8 cellular contexts compared by ENCODE assay signal in the genomic region with DNA sequence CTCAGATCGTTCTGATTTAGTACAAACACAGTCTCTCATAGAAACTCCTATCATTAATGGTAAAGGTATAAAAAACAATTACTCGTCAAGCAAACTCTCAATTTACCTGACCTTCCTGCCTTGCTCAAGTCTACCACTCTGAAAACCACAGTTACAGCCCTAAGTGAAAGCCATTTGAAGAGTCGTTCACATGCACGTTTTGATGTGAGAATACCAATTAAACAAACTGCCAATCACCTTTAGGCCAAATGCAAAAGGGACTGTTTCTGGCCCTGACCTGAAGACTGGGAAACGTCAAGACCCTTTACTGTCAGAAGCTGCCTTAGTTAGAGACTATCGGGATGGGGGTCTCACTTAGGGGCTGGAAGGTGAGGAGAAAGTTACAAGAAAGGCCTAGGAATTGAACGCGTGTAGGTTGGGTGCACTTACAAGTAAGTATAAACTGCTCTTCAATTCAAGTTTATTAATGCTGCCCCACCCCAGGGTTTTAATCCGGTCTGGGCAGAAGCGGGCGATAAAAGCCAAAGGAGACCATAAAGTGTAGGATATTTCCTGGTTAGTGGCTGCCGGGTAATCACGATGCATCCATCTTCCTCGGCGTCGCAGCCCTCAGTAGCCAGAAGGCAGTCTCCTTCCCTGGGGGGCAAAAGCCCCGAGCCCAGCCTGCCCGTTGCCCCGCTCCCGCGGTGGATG. TPM values are rescaled to one million over a fixed set of nuclear protein-coding genes. Genes with fewer than 3 reads are reported as not detected.
DNase-seq lines count a peak whose midpoint lies in the region; ATAC-seq and TF ChIP-seq lines count a peak whose summit lies in the region.

No MANE protein-coding gene starts in this region.

- no CpG with 5 or more reads among the region's 21 CpGs for WGBS in mesendoderm (ENCODE audit: extremely low coverage, insufficient coverage, low lambda C conversion rate)

- peak overlapping the region; percentile 78 for H3K18ac ChIP-seq in mesendoderm (ENCODE audit: low read length)

- H3K56ac ChIP-seq in mesendoderm (ENCODE audit: low read length), result peak overlapping the region; percentile 92

- TF ChIP-seq CTCF in Peyer's patch (IDR thresholded peaks at IDR 0.05) (no peak), vagina (IDR thresholded peaks at IDR 0.05) (no peak)

- H2BK120ac ChIP-seq in mesendoderm (ENCODE audit: low read depth, low read length), result peak overlapping the region; percentile 30

- H3K9me3 ChIP-seq in BLaER1 (no peaks in the 10 kb centered on the region; the same call in 1 of the 2 replicates), Peyer's patch (no peaks in the 10 kb centered on the region), vagina (no peaks in the 10 kb centered on the region)

- no peak overlapping the region for H3K23ac ChIP-seq in mesendoderm (ENCODE audit: low read length)

- DNase-seq in Peyer's patch (peak in 1 of 3 donors; percentile 76), mesendoderm (no peak), vagina (ENCODE audit: extremely low spot score in 2 of 2) (no peak), inferior parietal cortex (ENCODE audit: extremely low spot score) (no peak), NCI-H1436 (lab: John Stamatoyannopoulos, UW) (no peak)

- H3K4me1 ChIP-seq in BLaER1 (peaks cover 74% of the 10 kb centered on the region), Peyer's patch (peaks cover 0 to 64% (median 7%) of the 10 kb centered on the region in 4 donors), mesendoderm (ENCODE audit: control insufficient read depth, low read depth, low read length) (no peaks in the 10 kb centered on the region), vagina (peaks cover 64% of the 10 kb centered on the region)

- ATAC-seq in GM21529 (IDR thresholded peaks at IDR 0.05; ENCODE audit: unreplicated experiment), result peak; percentile 18

- peaks cover 47% of the 10 kb centered on the region for H3K79me2 ChIP-seq in mesendoderm (ENCODE audit: control insufficient read depth, insufficient read depth, low read length)

- H4K20me1 ChIP-seq in BLaER1, result peaks cover 57% of the 10 kb centered on the region

- intact Hi-C loops in vagina (cut with DNase I), result no loop called here

- no peak overlapping the region for H2AK5ac ChIP-seq in mesendoderm (ENCODE audit: low read length)

- H3K4me2 ChIP-seq in BLaER1 (peak overlapping the region; percentile 94), mesendoderm (ENCODE audit: low read length) (peak overlapping the region; percentile 98)

- H3K27me3 ChIP-seq in BLaER1, result no peaks in the 10 kb centered on the region
- no peaks in the 10 kb centered on the region for H3K27me3 ChIP-seq in Peyer's patch
- H3K27me3 ChIP-seq in mesendoderm (ENCODE audit: insufficient read depth, low read length, poor library complexity), result no peaks in the 10 kb centered on the region
- no peaks in the 10 kb centered on the region for H3K27me3 ChIP-seq in vagina

- no peak overlapping the region for H2BK5ac ChIP-seq in mesendoderm (ENCODE audit: low read length)

- TF ChIP-seq POLR2A in Peyer's patch (IDR thresholded peaks at IDR 0.05), result peak; percentile 57 to 68
- TF ChIP-seq POLR2A in vagina (IDR thresholded peaks at IDR 0.05), result no peak

- H3K4me3 ChIP-seq in BLaER1, result peak overlapping the region; percentile 81
- H3K4me3 ChIP-seq in Peyer's patch, result peak overlapping the region; percentile 69 to 99 (median 96)
- peak overlapping the region; percentile 84 for H3K4me3 ChIP-seq in mesendoderm (ENCODE audit: low read length)
- peak overlapping the region; percentile 85 to 98 for H3K4me3 ChIP-seq in vagina

- peak overlapping the region; percentile 99 for H3K27ac ChIP-seq in BLaER1
- H3K27ac ChIP-seq in Peyer's patch, result peak overlapping the region; percentile 98 to 100 (median 99)
- H3K27ac ChIP-seq in cingulate gyrus (ENCODE audit: low read depth, low read length), result peak overlapping the region; percentile 32
- peak overlapping the region; percentile 92 for H3K27ac ChIP-seq in mesendoderm (ENCODE audit: low read depth, low read length)
- peak overlapping the region; percentile 95 for H3K27ac ChIP-seq in vagina

- H3K4ac ChIP-seq in mesendoderm (ENCODE audit: low read depth, low read length), result peak overlapping the region; percentile 77

- no peaks in the 10 kb centered on the region for H3K79me1 ChIP-seq in mesendoderm (ENCODE audit: low read length)

- no peak overlapping the region for H4K5ac ChIP-seq in mesendoderm (ENCODE audit: low read length)

- H3K9ac ChIP-seq in BLaER1 (peak overlapping the region; percentile 98), mesendoderm (ENCODE audit: low read length) (peak overlapping the region; percentile 96)

- H2BK15ac ChIP-seq in mesendoderm (replicated peaks; ENCODE audit: low read depth), result no peak overlapping the region

- no peak overlapping the region for H4K8ac ChIP-seq in mesendoderm (ENCODE audit: low read depth, low read length)

- peaks cover 22% of the 10 kb centered on the region; the same call in 1 of the 2 replicates for H3K36me3 ChIP-seq in BLaER1
- H3K36me3 ChIP-seq in Peyer's patch, result no peaks in the 10 kb centered on the region
- no peaks in the 10 kb centered on the region for H3K36me3 ChIP-seq in mesendoderm (ENCODE audit: control insufficient read depth, insufficient read depth, low read length)
- no peaks in the 10 kb centered on the region for H3K36me3 ChIP-seq in vagina

RNA-seq across cellular contexts. Expression of a gene that starts 0.9 kb away (rescaled TPM):
- total RNA-seq in Peyer's patch (100 to 1,000 TPM in 2 of 4 donors, 10 to 100 TPM in 2; 64.4 to 129 (median 95.8) TPM), vagina (58.4 TPM)
- 54.1 TPM for polyA plus RNA-seq in mesendoderm (2013, experiment 1 of 2)
- 50.4 TPM for polyA plus RNA-seq in mesendoderm (2013, experiment 2 of 2)

Comparison
In these comparisons a context has a peak if more than half of its experiments do, and no peak if none do; other contexts are left out.
1. H3K27ac ChIP-seq: peak in every context shown above with its lines; median percentile 99 in BLaER1; 99 in Peyer's patch; 95 in vagina; 92 in mesendoderm; 32 in cingulate gyrus.
2. POLR2A ChIP-seq: peak in Peyer's patch (2 of 2); none in vagina (0 of 2).
3. Peak in every context shown above with its lines, with median percentiles within 50 percentile points of each other: H3K4me3 ChIP-seq.